Comparison of ENCODE assay signal across 27 cellular contexts in the genomic region with DNA sequence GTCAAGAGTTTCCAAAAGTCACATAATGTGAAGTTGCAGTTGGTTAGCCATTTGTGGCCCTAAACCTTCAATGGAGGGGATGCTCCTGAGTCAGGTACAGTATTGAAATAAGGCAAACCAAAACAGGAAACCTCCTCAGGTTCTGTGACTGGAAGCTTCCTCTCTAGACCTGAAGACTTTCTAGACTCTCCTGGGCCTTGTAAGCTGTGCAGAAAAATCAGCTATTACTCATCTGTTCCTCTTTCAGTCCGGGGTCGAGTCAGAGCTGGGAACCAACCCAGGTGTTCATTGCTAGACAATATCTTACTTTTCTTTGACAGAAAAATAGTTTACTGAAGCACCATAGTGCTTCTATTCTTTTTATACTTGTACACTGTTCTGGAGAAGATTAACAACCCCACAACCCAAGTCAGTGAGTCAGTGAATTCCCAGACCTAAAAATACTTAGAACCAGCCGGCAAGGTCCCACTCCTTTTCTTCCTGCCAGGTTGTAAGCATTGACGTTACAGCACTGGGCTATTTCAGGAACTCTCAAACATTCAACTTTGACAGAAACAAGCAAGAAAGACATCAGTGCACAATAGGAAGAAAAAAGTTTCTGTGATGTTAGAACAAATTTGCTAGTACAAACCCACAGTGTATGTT. TPM values are rescaled to one million over a fixed set of nuclear protein-coding genes. Genes with fewer than 3 reads are reported as not detected.
A peak's percentile ranks its signal among the peaks of the same experiment; 100 is the strongest.
DNase-seq lines count a peak whose midpoint lies in the region; ATAC-seq, FAIRE-seq and TF ChIP-seq lines count a peak whose summit lies in the region.
"Had no signal": no experiment of that assay in that cellular context is flagged by ENCODE, and none has a peak within 500 bp of the region (broad histone marks: within the 10 kb centered on the region; RNA-seq: fewer than 3 reads in every experiment).

No MANE protein-coding gene starts in this region.

- H3K27ac ChIP-seq in caudate nucleus (ENCODE audit: low read depth, low read length): peak overlapping the region; percentile 31
- H3K27ac ChIP-seq: GM23248 had no signal

- H3K4me3 Mint-ChIP-seq in stimulated activated memory B cell treated with anti-CD40 and anti-IgM and Interleukin-4, amounts not matched to agents 10 μg/mL and 1 μg/mL and 100 μg/mL, for 72 hours: no peak overlapping the region
- H3K4me3 Mint-ChIP-seq: CD8-positive, alpha-beta T cell; H9; HFFc6 had no signal

- ATAC-seq in stimulated activated memory B cell treated with anti-CD40 and anti-IgM and Interleukin-4, amounts not matched to agents 10 μg/mL and 1 μg/mL and 100 μg/mL, for 72 hours: peak; percentile 72
- ATAC-seq: CD8-positive, alpha-beta T cell; Panc1; SK-N-SH treated with all-trans-retinoic acid at 6 μM for 48 hours had no signal

- FAIRE-seq in GM12891 (lab: Jason Lieb, UNC): no peak

- no peaks in the 10 kb centered on the region for H3K9me3 Mint-ChIP-seq in stimulated activated memory B cell treated with anti-CD40 and anti-IgM and Interleukin-4, amounts not matched to agents 10 μg/mL and 1 μg/mL and 100 μg/mL, for 72 hours
- H3K9me3 Mint-ChIP-seq: CD8-positive, alpha-beta T cell; H9; HFFc6 had no signal

- peaks cover 35% of the 10 kb centered on the region for H3K27me3 ChIP-seq in MG63

- H3K9me3 ChIP-seq in MG63: no peaks in the 10 kb centered on the region

- peaks cover 11% of the 10 kb centered on the region for H3K4me1 Mint-ChIP-seq in stimulated activated memory B cell treated with anti-CD40 and anti-IgM and Interleukin-4, amounts not matched to agents 10 μg/mL and 1 μg/mL and 100 μg/mL, for 72 hours

- peak; percentile 13 for DNase-seq in GM12891 (ENCODE audit: insufficient read length, low spot score)
- DNase-seq in MG63: peak; percentile 6
- peak in 28 of 61 donors; percentile 9 to 94 (median 41) for DNase-seq in caudate nucleus (lab: John Stamatoyannopoulos, UW)
- DNase-seq in NCI-H2171 treated with DMSO at 0.1 percent for 48 hours (lab: John Stamatoyannopoulos, UW): no peak
- DNase-seq in GM10266 (ENCODE audit: extremely low spot score): no peak
- DNase-seq in Ammon's horn (ENCODE audit: low spot score): no peak
- DNase-seq: C1 segment of cervical spinal cord; Calu3; CD8-positive, alpha-beta T cell; EL; GF-D8; GM23248; H9; HFFc6; Kasumi-1; NCI-H1048; NCI-H1417 treated with DMSO at 0.1 percent for 48 hours; NCI-H187 treated with DMSO at 0.1 percent for 48 hours; NCI-H2107; NCI-H2227 treated with DMSO at 0.1 percent for 48 hours; NCI-H510A; NCI-H748 treated with DMSO at 0.1 percent for 48 hours; NK-92 treated with Interleukin-12 subunit alpha and Interleukin-12 subunit beta, amount 100 ng/mL, for 24 hours; SIG-M5 had no signal

- no peak overlapping the region for H3K4me3 ChIP-seq in MG63
- H3K4me3 ChIP-seq: GM23248 had no signal

- no peaks in the 10 kb centered on the region for H3K27me3 Mint-ChIP-seq in stimulated activated memory B cell treated with anti-CD40 and anti-IgM and Interleukin-4, amounts not matched to agents 10 μg/mL and 1 μg/mL and 100 μg/mL, for 72 hours

- H3K27ac Mint-ChIP-seq in stimulated activated memory B cell treated with anti-CD40 and anti-IgM and Interleukin-4, amounts not matched to agents 10 μg/mL and 1 μg/mL and 100 μg/mL, for 72 hours: no peak overlapping the region
- H3K27ac Mint-ChIP-seq: CD8-positive, alpha-beta T cell; H9; HFFc6 had no signal

- TF ChIP-seq CTCF in GM10266 (IDR thresholded peaks at IDR 0.05; ENCODE audit: control insufficient read depth, insufficient read depth, low read depth, missing control alignments): no peak

- TF ChIP-seq POLR2A in GM12891 (IDR thresholded peaks at IDR 0.05; ENCODE audit: low read depth, low read length): no peak

- no peaks in the 10 kb centered on the region for H3K36me3 ChIP-seq in MG63

- H3K36me3 Mint-ChIP-seq in stimulated activated memory B cell treated with anti-CD40 and anti-IgM and Interleukin-4, amounts not matched to agents 10 μg/mL and 1 μg/mL and 100 μg/mL, for 72 hours: no peaks in the 10 kb centered on the region
- H3K36me3 Mint-ChIP-seq: CD8-positive, alpha-beta T cell had no signal

TF ChIP-seq in GM12891, 5 proteins besides CTCF, POLR2A, EP300 and RAD21:
- TF ChIP-seq TAF1 (IDR thresholded peaks at IDR 0.05; ENCODE audit: low read depth, low read length) (no peak), POLR2AphosphoS5 (IDR thresholded peaks at IDR 0.05; ENCODE audit: low read depth, low read length) (no peak), SPI1 (IDR thresholded peaks at IDR 0.05; ENCODE audit: low read depth, low read length) (peak; percentile 34), PAX5 (IDR thresholded peaks at IDR 0.05; ENCODE audit: insufficient read depth, low read length, severe bottlenecking) (no peak), POU2F2 (IDR thresholded peaks at IDR 0.05; ENCODE audit: low read depth, low read length) (no peak)
TF ChIP-seq in GM12891: peak in this region for 1.

RNA-seq across cellular contexts. Expression of gene FSTL4, which starts 47.3 kb away (rescaled TPM):
- polyA plus RNA-seq in GM12891 (2012; ENCODE audit: low read depth, missing spikeins): not detected
- not detected in 2 replicates for total RNA-seq in MG63 (2014; rRNA removed; shearing (Covaris generic); ENCODE audit: low replicate concordance)
- total RNA-seq: Calu3, GM23248, HFFc6 had no signal
- polyA plus RNA-seq: GM23248 had no signal

Comparison
In these comparisons a context has a peak if more than half of its experiments do, and no peak if none do; other contexts are left out.
1. DNase-seq: peak in GM12891 (single experiment) and MG63 (single experiment); none in NCI-H2171 treated with DMSO at 0.1 percent for 48 hours (single experiment), GM10266 (single experiment) and Ammon's horn (single experiment).